In genomic region chr15:56383011-56383410, GRCh38 we compare ENCODE assay signal across 17 cellular contexts.
"Had no signal": no experiment of that assay in that cellular context is flagged by ENCODE, and none has a peak within 500 bp of the region (broad histone marks: within the 10 kb centered on the region; RNA-seq: fewer than 3 reads in every experiment).

No MANE protein-coding gene starts in this region.

- H3K4me1 Mint-ChIP-seq: activated CD4-positive, alpha-beta T cell treated with anti-CD3 and anti-CD28 coated beads, Interleukin-2, amount 10 ng/mL, durations not matched to agents 24 days and 14 days; nephron progenitor cell; stimulated activated naive B cell treated with anti-CD40 and anti-IgM and Interleukin-4, amounts not matched to agents 10 μg/mL and 1 μg/mL and 100 μg/mL, for 72 hours had no signal

- DNase-seq: activated CD4-positive, alpha-beta T cell treated with anti-CD3 and anti-CD28 coated beads, Interleukin-2, amount 10 ng/mL, durations not matched to agents 24 days and 14 days; activated CD4-positive, CD25-positive, alpha-beta regulatory T cell; activated naive CD4-positive, alpha-beta T cell treated with Interleukin-2 at 50 U/mL for 16 hours; anterior cingulate cortex; brain microvascular endothelial cell; cerebellar nuclear complex; dermis blood vessel endothelial cell; effector memory CD8-positive, alpha-beta T cell; hippocampal formation; nephron progenitor cell; occipital lobe; stimulated activated CD4-positive, alpha-beta T cell treated with anti-CD3 and anti-CD28 coated beads, Interleukin-2, amount 100 ng/mL, for 48 hours; stimulated activated naive B cell treated with anti-CD40 and anti-IgM and Interleukin-4, amounts not matched to agents 10 μg/mL and 1 μg/mL and 100 μg/mL, for 72 hours; thyroid gland had no signal

- H3K4me3 ChIP-seq: right atrium auricular region, thyroid gland had no signal

- H3K27me3 ChIP-seq: brain microvascular endothelial cell, right atrium auricular region, thyroid gland had no signal

- H3K4me1 ChIP-seq: right atrium auricular region, thyroid gland had no signal

- H3K27ac Mint-ChIP-seq: activated CD4-positive, alpha-beta T cell treated with anti-CD3 and anti-CD28 coated beads, Interleukin-2, amount 10 ng/mL, durations not matched to agents 24 days and 14 days; effector memory CD8-positive, alpha-beta T cell; nephron progenitor cell; progenitor cell of endocrine pancreas; stimulated activated naive B cell treated with anti-CD40 and anti-IgM and Interleukin-4, amounts not matched to agents 10 μg/mL and 1 μg/mL and 100 μg/mL, for 72 hours; T-helper 1 cell treated with Interleukin-12 subunit alpha and Interleukin-12 subunit beta and Interleukin-4 antibody, amounts not matched to agents 30 μg/mL and 1 μg/mL, for 36 hours had no signal

- H3K27me3 Mint-ChIP-seq: progenitor cell of endocrine pancreas had no signal

- H3K4me3 Mint-ChIP-seq: activated CD4-positive, alpha-beta T cell treated with anti-CD3 and anti-CD28 coated beads, Interleukin-2, amount 10 ng/mL, durations not matched to agents 24 days and 14 days; effector memory CD8-positive, alpha-beta T cell; nephron progenitor cell; stimulated activated naive B cell treated with anti-CD40 and anti-IgM and Interleukin-4, amounts not matched to agents 10 μg/mL and 1 μg/mL and 100 μg/mL, for 72 hours; T-helper 1 cell treated with Interleukin-12 subunit alpha and Interleukin-12 subunit beta and Interleukin-4 antibody, amounts not matched to agents 30 μg/mL and 1 μg/mL, for 36 hours had no signal

- H3K9me3 ChIP-seq: thyroid gland had no signal

- ATAC-seq: effector memory CD8-positive, alpha-beta T cell; stimulated activated naive B cell treated with anti-CD40 and anti-IgM and Interleukin-4, amounts not matched to agents 10 μg/mL and 1 μg/mL and 100 μg/mL, for 72 hours had no signal

- H3K36me3 ChIP-seq: brain microvascular endothelial cell, right atrium auricular region, thyroid gland had no signal

- H3K27ac ChIP-seq: brain microvascular endothelial cell, right atrium auricular region, thyroid gland had no signal
